Comparison of ENCODE assay signal across 8 cellular contexts in genomic region chr17:39164675-39165143, GRCh38. TPM values are rescaled to one million over a fixed set of nuclear protein-coding genes. Genes with fewer than 3 reads are reported as not detected.
DNase-seq lines count a peak whose midpoint lies in the region; ATAC-seq and TF ChIP-seq lines count a peak whose summit lies in the region.

No MANE protein-coding gene starts in this region.

- H3K9me3 Mint-ChIP-seq in activated B cell treated with CpG ODN at 0.5 μM for 24 hours: no peaks in the 10 kb centered on the region

- ATAC-seq in activated B cell treated with CpG ODN at 0.5 μM for 24 hours (ENCODE audit: low read depth) (peak; percentile 95), HG03469 (IDR thresholded peaks at IDR 0.05; ENCODE audit: unreplicated experiment) (no peak)

- peaks cover 26% of the 10 kb centered on the region for H3K27me3 Mint-ChIP-seq in activated B cell treated with CpG ODN at 0.5 μM for 24 hours

- H3K27ac Mint-ChIP-seq in activated B cell treated with CpG ODN at 0.5 μM for 24 hours: no peak overlapping the region

- TF ChIP-seq CTCF in activated B cell treated with CpG ODN at 0.5 μM for 24 hours (IDR thresholded peaks at IDR 0.05): no peak

- POLR2A ChIA-PET in activated B cell treated with CpG ODN at 0.5 μM for 24 hours (lab: Charles Lee): interaction anchor here (0.6 to 3.6 kb wide), 15 partner anchors 9 to 339 kb away, joined by 3 to 29 read pairs (median 5); partner anchors contain the start of genes CWC25, FBXL20, LASP1 and MED1

- intact Hi-C loops in activated B cell treated with CpG ODN at 0.5 μM for 24 hours (cut with micrococcal nuclease): loop anchor here (1.0 to 2.0 kb wide), 4 partner anchors 10 to 80 kb away; partner anchors contain the start of gene RPL19

- H3K36me3 Mint-ChIP-seq in activated B cell treated with CpG ODN at 0.5 μM for 24 hours (ENCODE audit: low read depth): peaks cover 3% of the 10 kb centered on the region

- peak overlapping the region; percentile 89 for H3K4me3 Mint-ChIP-seq in activated B cell treated with CpG ODN at 0.5 μM for 24 hours

- H3K4me1 Mint-ChIP-seq in activated B cell treated with CpG ODN at 0.5 μM for 24 hours: peaks cover 23% of the 10 kb centered on the region

- DNase-seq in DMS53 treated with DMSO at 0.1 percent for 48 hours (lab: John Stamatoyannopoulos, UW; ENCODE audit: unreplicated experiment) (peak; percentile 38), HCEC 1CT (peak; percentile 93), NCI-H2107 (lab: John Stamatoyannopoulos, UW) (peak; percentile 56), activated B cell treated with CpG ODN at 0.5 μM for 24 hours (peak; percentile 64), islet precursor cell (peak; percentile 98)
- DNase-seq in central memory CD4-positive, alpha-beta T cell: peak; percentile 63
- DNase-seq in stimulated activated CD4-positive, alpha-beta T cell treated with anti-CD3 and anti-CD28 coated beads, Interleukin-12 subunit alpha, Interleukin-12 subunit beta, amount 100 ng/mL, for 24 hours (ENCODE audit: low read depth in 2 of 2): peak; percentile 59 to 75

- CTCF ChIA-PET in activated B cell treated with CpG ODN at 0.5 μM for 24 hours (lab: Charles Lee): interaction anchor here (0.6 to 5.6 kb wide), 20 partner anchors 11 to 719 kb away, joined by 3 to 48 read pairs (median 4); partner anchors contain the start of genes FBXO47 and RPL19

RNA-seq across cellular contexts. Expression of gene ARL5C, which starts 1.3 kb away (rescaled TPM):
- not detected in 2 replicates for total RNA-seq in activated B cell treated with CpG ODN at 0.5 μM for 24 hours

RNA-seq across cellular contexts. Expression of gene PLXDC1, which starts 13.3 kb away (rescaled TPM):
- total RNA-seq in activated B cell treated with CpG ODN at 0.5 μM for 24 hours: not detected in 2 replicates

RNA-seq across cellular contexts. Expression of gene CACNB1, which starts 32.8 kb away (rescaled TPM):
- total RNA-seq in activated B cell treated with CpG ODN at 0.5 μM for 24 hours: 4.5 and 5.7 TPM in 2 replicates

RNA-seq across cellular contexts. Expression of gene RPL19, which starts 35.4 kb away (rescaled TPM):
- 3,324 and 3,891 TPM in 2 replicates for total RNA-seq in activated B cell treated with CpG ODN at 0.5 μM for 24 hours

Comparison
In these comparisons a context has a peak if more than half of its experiments do, and no peak if none do; other contexts are left out.
1. DNase-seq: peak in every context shown above with its lines; median percentile 98 in islet precursor cell; 93 in HCEC 1CT; 67 in stimulated activated CD4-positive, alpha-beta T cell treated with anti-CD3 and anti-CD28 coated beads, Interleukin-12 subunit alpha, Interleukin-12 subunit beta, amount 100 ng/mL, for 24 hours; 64 in activated B cell treated with CpG ODN at 0.5 μM for 24 hours; 63 in central memory CD4-positive, alpha-beta T cell; 56 in NCI-H2107; 38 in DMS53 treated with DMSO at 0.1 percent for 48 hours.